Comparison of ENCODE assay signal across 37 cellular contexts in genomic region chr2:218786133-218786532, GRCh38. TPM values are rescaled to one million over a fixed set of nuclear protein-coding genes. Genes with fewer than 3 reads are reported as not detected.
"Had no signal": no experiment of that assay in that cellular context is flagged by ENCODE, and none has a peak within 500 bp of the region (broad histone marks: within the 10 kb centered on the region; RNA-seq: fewer than 3 reads in every experiment).

No MANE protein-coding gene starts in this region.

- H3K9me3 Mint-ChIP-seq: activated CD4-positive, alpha-beta memory T cell treated with anti-CD3 and anti-CD28 coated beads for 36 hours; activated CD4-positive, alpha-beta T cell treated with anti-CD3 and anti-CD28 coated beads, Interleukin-2, amount 10 ng/mL, durations not matched to agents 24 days and 14 days; activated naive CD4-positive, alpha-beta T cell treated with anti-CD3 and anti-CD28 coated beads, Interleukin-2, amount 10 ng/mL, durations not matched to agents 7 days and 5 days; activated naive CD4-positive, alpha-beta T cell treated with anti-CD3 and anti-CD28 coated beads, Interleukin-2, amount 50 U/mL, for 24 hours; activated naive CD8-positive, alpha-beta T cell treated with anti-CD3 and anti-CD28 coated beads, Interleukin-2, amount 10 ng/mL, durations not matched to agents 7 days and 5 days; activated naive CD8-positive, alpha-beta T cell treated with anti-CD3 and anti-CD28 coated beads, Interleukin-2, amount 50 U/mL, for 24 hours; activated T-cell treated with anti-CD3 and anti-CD28 coated beads, Interleukin-2, amount 50 U/mL, for 24 hours; activated T-helper 2 cell treated with anti-CD3 and anti-CD28 coated beads, Interferon-gamma antibody, Interleukin-2, Interleukin-4, amounts not matched to agents 10 μg/mL and 5 μg/mL and 100 μg/mL, durations not matched to agents 14 hours and 24 hours and 36 hours; central memory CD8-positive, alpha-beta T cell; T-helper 1 cell treated with Interleukin-12 subunit alpha and Interleukin-12 subunit beta and Interleukin-4 antibody, amounts not matched to agents 30 μg/mL and 1 μg/mL, for 36 hours; T-helper 2 cell treated with Interferon-gamma antibody and Interleukin-4, amounts not matched to agents 5 μg/mL and 100 μg/mL, for 36 hours had no signal

- H3K27ac ChIP-seq: cardiac muscle cell, VCaP had no signal

- H3K4me3 ChIP-seq: ascending aorta, cardiac muscle cell had no signal

- H3K36me3 Mint-ChIP-seq: activated CD4-positive, alpha-beta memory T cell treated with anti-CD3 and anti-CD28 coated beads for 36 hours; activated naive CD4-positive, alpha-beta T cell treated with anti-CD3 and anti-CD28 coated beads, Interleukin-2, amount 10 ng/mL, durations not matched to agents 7 days and 5 days; activated naive CD8-positive, alpha-beta T cell treated with anti-CD3 and anti-CD28 coated beads, Interleukin-2, amount 10 ng/mL, durations not matched to agents 7 days and 5 days had no signal

- DNase-seq: activated B cell treated with CpG ODN at 0.5 μM for 24 hours; activated CD4-positive, alpha-beta memory T cell treated with anti-CD3 and anti-CD28 coated beads for 36 hours; activated CD4-positive, alpha-beta T cell treated with anti-CD3 and anti-CD28 coated beads for 4 hours; activated CD4-positive, alpha-beta T cell treated with anti-CD3 and anti-CD28 coated beads, Interleukin-2, amount 10 ng/mL, durations not matched to agents 24 days and 14 days; activated CD4-positive, alpha-beta T cell treated with anti-CD3 and anti-CD28 coated beads, Interleukin-2, amount 50 U/mL, for 1 hour; activated CD4-positive, alpha-beta T cell treated with anti-CD3 and anti-CD28 coated beads, Interleukin-2, amount 50 U/mL, for 4 hours; activated CD4-positive, CD25-positive, alpha-beta regulatory T cell treated with anti-CD3 and anti-CD28 coated beads, Interleukin-2, amount 50 U/mL, for 72 hours; activated CD8-positive, alpha-beta memory T cell treated with anti-CD3 and anti-CD28 coated beads for 24 hours; activated CD8-positive, alpha-beta memory T cell treated with anti-CD3 and anti-CD28 coated beads, Interleukin-2, amount 10 ng/mL, durations not matched to agents 7 days and 5 days; activated CD8-positive, alpha-beta memory T cell treated with anti-CD3 and anti-CD28 coated beads, Interleukin-2, amount 50 U/mL, for 48 hours; activated CD8-positive, alpha-beta T cell treated with anti-CD3 and anti-CD28 coated beads, Interleukin-2, amount 10 ng/mL, durations not matched to agents 7 days and 5 days; activated effector memory CD4-positive, alpha-beta T cell treated with Interleukin-2 at 50 U/mL for 16 hours; activated gamma-delta T cell; activated naive CD4-positive, alpha-beta T cell treated with anti-CD3 and anti-CD28 coated beads, Interleukin-2, amount 10 ng/mL, durations not matched to agents 7 days and 5 days; activated naive CD4-positive, alpha-beta T cell treated with Interleukin-2 at 50 U/mL for 16 hours; activated naive CD8-positive, alpha-beta T cell treated with anti-CD3 and anti-CD28 coated beads, Interleukin-2, amount 10 ng/mL, durations not matched to agents 7 days and 5 days; activated naive CD8-positive, alpha-beta T cell treated with anti-CD3 and anti-CD28 coated beads, Interleukin-2, amount 50 U/mL, for 24 hours; activated T-cell treated with anti-CD3 and anti-CD28 coated beads, Interleukin-2, amount 50 U/mL, for 24 hours; activated T-cell treated with anti-CD3 and anti-CD28 coated beads, Interleukin-2, amount 50 U/mL, for 48 hours; amygdala; anterior cingulate cortex; caudate nucleus; SW 1271; T-helper 1 cell; T-helper 2 cell; T-helper 9 cell had no signal

- H3K27me3 ChIP-seq: ascending aorta, cardiac muscle cell had no signal

- H3K9me3 ChIP-seq: ascending aorta had no signal

- H3K36me3 ChIP-seq: ascending aorta, cardiac muscle cell had no signal

- H3K4me1 Mint-ChIP-seq: activated naive CD8-positive, alpha-beta T cell treated with anti-CD3 and anti-CD28 coated beads, Interleukin-2, amount 10 ng/mL, durations not matched to agents 7 days and 5 days; central memory CD8-positive, alpha-beta T cell had no signal

- ATAC-seq: activated CD8-positive, alpha-beta memory T cell treated with anti-CD3 and anti-CD28 coated beads, Interleukin-2, amount 10 ng/mL, durations not matched to agents 7 days and 5 days; activated CD8-positive, alpha-beta T cell treated with anti-CD3 and anti-CD28 coated beads, Interleukin-2, amount 10 ng/mL, durations not matched to agents 7 days and 5 days; activated naive CD8-positive, alpha-beta T cell treated with anti-CD3 and anti-CD28 coated beads, Interleukin-2, amount 50 U/mL, for 24 hours had no signal

- H3K27ac Mint-ChIP-seq: activated B cell treated with CpG ODN at 0.5 μM for 24 hours; activated CD4-positive, alpha-beta memory T cell treated with anti-CD3 and anti-CD28 coated beads for 36 hours; activated CD4-positive, alpha-beta T cell treated with anti-CD3 and anti-CD28 coated beads, Interleukin-2, amount 10 ng/mL, durations not matched to agents 24 days and 14 days; activated CD8-positive, alpha-beta memory T cell treated with anti-CD3 and anti-CD28 coated beads, Interleukin-2, amount 10 ng/mL, durations not matched to agents 7 days and 5 days; activated CD8-positive, alpha-beta T cell treated with anti-CD3 and anti-CD28 coated beads, Interleukin-2, amount 10 ng/mL, durations not matched to agents 7 days and 5 days; activated naive CD4-positive, alpha-beta T cell treated with anti-CD3 and anti-CD28 coated beads, Interleukin-2, amount 10 ng/mL, durations not matched to agents 7 days and 5 days; activated naive CD4-positive, alpha-beta T cell treated with anti-CD3 and anti-CD28 coated beads, Interleukin-2, amount 50 U/mL, for 24 hours; activated naive CD8-positive, alpha-beta T cell; activated naive CD8-positive, alpha-beta T cell treated with anti-CD3 and anti-CD28 coated beads, Interleukin-2, amount 10 ng/mL, durations not matched to agents 7 days and 5 days; activated naive CD8-positive, alpha-beta T cell treated with anti-CD3 and anti-CD28 coated beads, Interleukin-2, amount 50 U/mL, for 24 hours; activated T-cell treated with anti-CD3 and anti-CD28 coated beads, Interleukin-2, amount 50 U/mL, for 24 hours; activated T-helper 2 cell treated with anti-CD3 and anti-CD28 coated beads, Interferon-gamma antibody, Interleukin-2, Interleukin-4, amounts not matched to agents 10 μg/mL and 5 μg/mL and 100 μg/mL, durations not matched to agents 14 hours and 24 hours and 36 hours; T-helper 1 cell treated with Interleukin-12 subunit alpha and Interleukin-12 subunit beta and Interleukin-4 antibody, amounts not matched to agents 30 μg/mL and 1 μg/mL, for 36 hours; T-helper 2 cell treated with Interferon-gamma antibody and Interleukin-4, amounts not matched to agents 5 μg/mL and 100 μg/mL, for 36 hours had no signal

- H3K4me3 Mint-ChIP-seq: activated B cell treated with CpG ODN at 0.5 μM for 24 hours; activated CD4-positive, alpha-beta memory T cell treated with anti-CD3 and anti-CD28 coated beads for 36 hours; activated CD4-positive, alpha-beta T cell treated with anti-CD3 and anti-CD28 coated beads, Interleukin-2, amount 10 ng/mL, durations not matched to agents 24 days and 14 days; activated CD8-positive, alpha-beta memory T cell treated with anti-CD3 and anti-CD28 coated beads, Interleukin-2, amount 10 ng/mL, durations not matched to agents 7 days and 5 days; activated CD8-positive, alpha-beta T cell treated with anti-CD3 and anti-CD28 coated beads, Interleukin-2, amount 10 ng/mL, durations not matched to agents 7 days and 5 days; activated naive CD4-positive, alpha-beta T cell treated with anti-CD3 and anti-CD28 coated beads, Interleukin-2, amount 10 ng/mL, durations not matched to agents 7 days and 5 days; activated naive CD4-positive, alpha-beta T cell treated with anti-CD3 and anti-CD28 coated beads, Interleukin-2, amount 50 U/mL, for 24 hours; activated naive CD8-positive, alpha-beta T cell; activated naive CD8-positive, alpha-beta T cell treated with anti-CD3 and anti-CD28 coated beads, Interleukin-2, amount 10 ng/mL, durations not matched to agents 7 days and 5 days; activated naive CD8-positive, alpha-beta T cell treated with anti-CD3 and anti-CD28 coated beads, Interleukin-2, amount 50 U/mL, for 24 hours; activated T-cell treated with anti-CD3 and anti-CD28 coated beads, Interleukin-2, amount 50 U/mL, for 24 hours; central memory CD8-positive, alpha-beta T cell; T-helper 1 cell treated with Interleukin-12 subunit alpha and Interleukin-12 subunit beta and Interleukin-4 antibody, amounts not matched to agents 30 μg/mL and 1 μg/mL, for 36 hours; T-helper 2 cell treated with Interferon-gamma antibody and Interleukin-4, amounts not matched to agents 5 μg/mL and 100 μg/mL, for 36 hours had no signal

- FAIRE-seq: bronchial epithelial cell, TTC549 had no signal

RNA-seq across cellular contexts. Expression of gene CYP27A1, which starts 4.2 kb away (rescaled TPM):
- total RNA-seq: activated CD8-positive, alpha-beta memory T cell treated with anti-CD3 and anti-CD28 coated beads, Interleukin-2, amount 10 ng/mL, durations not matched to agents 7 days and 5 days; activated CD8-positive, alpha-beta T cell treated with anti-CD3 and anti-CD28 coated beads, Interleukin-2, amount 10 ng/mL, durations not matched to agents 7 days and 5 days; activated T-helper 2 cell treated with anti-CD3 and anti-CD28 coated beads, Interferon-gamma antibody, Interleukin-2, Interleukin-4, amounts not matched to agents 10 μg/mL and 5 μg/mL and 100 μg/mL, durations not matched to agents 14 hours and 24 hours and 36 hours had no signal

RNA-seq across cellular contexts. Expression of gene PRKAG3, which starts 45.5 kb away (rescaled TPM):
- total RNA-seq: activated B cell treated with CpG ODN at 0.5 μM for 24 hours; activated CD4-positive, alpha-beta memory T cell treated with anti-CD3 and anti-CD28 coated beads for 36 hours; activated CD4-positive, alpha-beta T cell treated with anti-CD3 and anti-CD28 coated beads, Interleukin-2, amount 10 ng/mL, durations not matched to agents 24 days and 14 days; activated CD8-positive, alpha-beta memory T cell treated with anti-CD3 and anti-CD28 coated beads, Interleukin-2, amount 10 ng/mL, durations not matched to agents 7 days and 5 days; activated CD8-positive, alpha-beta T cell treated with anti-CD3 and anti-CD28 coated beads, Interleukin-2, amount 10 ng/mL, durations not matched to agents 7 days and 5 days; activated naive CD8-positive, alpha-beta T cell treated with anti-CD3 and anti-CD28 coated beads, Interleukin-2, amount 10 ng/mL, durations not matched to agents 7 days and 5 days; activated T-helper 2 cell treated with anti-CD3 and anti-CD28 coated beads, Interferon-gamma antibody, Interleukin-2, Interleukin-4, amounts not matched to agents 10 μg/mL and 5 μg/mL and 100 μg/mL, durations not matched to agents 14 hours and 24 hours and 36 hours; ascending aorta; bronchial epithelial cell; cardiac muscle cell had no signal
